ENCODE assay signal across 2 cellular contexts in genomic region chr20:17786221-17786718, GRCh38.
TF ChIP-seq lines count a peak whose summit lies in the region.

No MANE protein-coding gene starts in this region.

TF ChIP-seq in GM23338, 12 proteins besides CTCF, POLR2A, EP300 and RAD21 (continued from another document):
- TF ChIP-seq STAT1 (IDR thresholded peaks at IDR 0.05; ENCODE audit: unreplicated experiment) (no peak), REST (IDR thresholded peaks at IDR 0.05; ENCODE audit: unreplicated experiment) (no peak), ZNF331 (CRISPR knock-in tag; IDR thresholded peaks at IDR 0.05; ENCODE audit: low read depth) (no peak), JUNB (IDR thresholded peaks at IDR 0.05; ENCODE audit: unreplicated experiment) (no peak), EZH2phosphoT487 (IDR thresholded peaks at IDR 0.05; ENCODE audit: unreplicated experiment) (no peak), ETS1 (IDR thresholded peaks at IDR 0.05) (no peak), NANOG (IDR thresholded peaks at IDR 0.05; ENCODE audit: borderline replicate concordance) (no peak), POLR2AphosphoS5 (IDR thresholded peaks at IDR 0.05; ENCODE audit: low read depth) (no peak)
TF ChIP-seq in GM23338: peak in this region for 0.

TF ChIP-seq in SK-N-SH, 30 proteins besides CTCF, POLR2A, EP300 and RAD21 (continued from another document):
- no peak for TF ChIP-seq IRF3 (IDR thresholded peaks at IDR 0.05; ENCODE audit: low read depth, low read length)
- TF ChIP-seq YY1 (IDR thresholded peaks at IDR 0.05; ENCODE audit: low read depth) = no peak
- TF ChIP-seq USF2 (IDR thresholded peaks at IDR 0.05; ENCODE audit: borderline replicate concordance, low read depth, low read length) = no peak
- no peak for TF ChIP-seq PBX3 (IDR thresholded peaks at IDR 0.05)
- TF ChIP-seq MAX (IDR thresholded peaks at IDR 0.05; ENCODE audit: low read depth) = no peak
